ENCODE assay signal across 21 cellular contexts in the genomic region with DNA sequence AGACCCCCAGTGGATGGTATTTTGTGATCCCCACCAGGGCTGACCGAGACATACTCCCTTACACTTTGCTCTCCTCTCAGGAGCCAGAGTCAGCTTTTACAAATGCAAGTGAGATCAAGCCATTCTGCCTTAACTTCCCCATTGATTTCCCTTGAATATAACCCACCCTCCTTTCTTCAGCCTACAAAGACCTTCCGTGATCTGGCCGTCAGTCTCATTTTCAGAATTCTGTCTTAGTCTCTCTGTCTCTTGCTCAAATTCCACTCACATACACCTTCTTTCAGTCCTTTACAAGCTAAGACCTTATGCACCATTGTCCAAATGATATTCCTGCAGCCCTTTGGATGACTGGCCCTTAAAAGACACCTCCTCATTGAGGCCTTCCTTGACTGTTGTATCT. TPM values are rescaled to one million over a fixed set of nuclear protein-coding genes. Genes with fewer than 3 reads are reported as not detected.
DNase-seq lines count a peak whose midpoint lies in the region; ATAC-seq, FAIRE-seq and TF ChIP-seq lines count a peak whose summit lies in the region.
"Had no signal": no experiment of that assay in that cellular context is flagged by ENCODE, and none has a peak within 500 bp of the region (broad histone marks: within the 10 kb centered on the region; RNA-seq: fewer than 3 reads in every experiment).

No MANE protein-coding gene starts in this region.

- H4K5ac ChIP-seq in H1 (ENCODE audit: insufficient read length, low read depth, low read length), result no peak overlapping the region

- TF ChIP-seq EP300 in SK-N-SH (IDR thresholded peaks at IDR 0.05; ENCODE audit: borderline replicate concordance in 1 of 2, low read depth in 1 of 2, low read length in 1 of 2), result no peak
- no peak for TF ChIP-seq EP300 in H1 (IDR thresholded peaks at IDR 0.05; ENCODE audit: borderline replicate concordance in 1 of 2, low read depth in 2 of 2, low read length in 2 of 2)

- TF ChIP-seq POLR2A in heart left ventricle (IDR thresholded peaks at IDR 0.05) (no peak), H1 (IDR thresholded peaks at IDR 0.05; ENCODE audit: control extremely low read depth in 1 of 2, low read depth in 2 of 2, low read length in 2 of 2) (no peak)

- H3K27me3 ChIP-seq in SK-N-SH (ENCODE audit: insufficient read depth) (no peaks in the 10 kb centered on the region), heart left ventricle (no peaks in the 10 kb centered on the region), H1 (replicated peaks in 1 of 4; ENCODE audit: control insufficient read depth in 3 of 4, extremely low read depth in 1 of 4, insufficient read depth in 3 of 4, low read length in 3 of 4) (no peaks in the 10 kb centered on the region)
- H3K27me3 ChIP-seq: BLaER1 treated with 17β-estradiol and CSF1 and Interleukin-3, amounts not matched to agents 10 nM and 100 nM had no signal

- H3K18ac ChIP-seq in H1 (ENCODE audit: extremely low read depth, low read length), result no peak overlapping the region

- DNase-seq in SK-N-SH, result no peak
- peak; percentile 17 for DNase-seq in cardiac septum (ENCODE audit: low spot score)
- DNase-seq in heart left ventricle, result no peak
- no peak for DNase-seq in H1 (ENCODE audit: low read depth in 1 of 2, low spot score in 2 of 2)
- no peak for DNase-seq in left lobe of liver (ENCODE audit: low spot score)
- DNase-seq: AML-193; Caco-2; Calu3; CD4-positive, alpha-beta T cell; CD8-positive, alpha-beta T cell; DMS79 treated with DMSO at 0.1 percent for 48 hours; GF-D8 had no signal

- no peak overlapping the region for H2AFZ ChIP-seq in SK-N-SH (ENCODE audit: low read depth)
- no peak overlapping the region for H2AFZ ChIP-seq in H1 (ENCODE audit: low read length)

- intact Hi-C loops in cardiac septum (cut with DNase I), result no loop called here
- intact Hi-C loops in heart left ventricle (cut with DNase I), result no loop called here

- H3K4me2 ChIP-seq in SK-N-SH (no peak overlapping the region), H1 (ENCODE audit: insufficient read depth in 1 of 2, low read depth in 2 of 2, low read length in 2 of 2) (no peak overlapping the region)
- H3K4me2 ChIP-seq: A549; BLaER1 treated with 17β-estradiol and CSF1 and Interleukin-3, amounts not matched to agents 10 nM and 100 nM had no signal

- H3F3A ChIP-seq in SK-N-SH (replicated peaks; ENCODE audit: insufficient read depth), result no peaks in the 10 kb centered on the region

- H3K4me1 ChIP-seq in SK-N-SH (ENCODE audit: control insufficient read depth in 1 of 2, insufficient read depth in 2 of 2, low read depth in 1 of 2, low read length in 1 of 2) (peaks cover 0 to 2% of the 10 kb centered on the region in 2 experiments; a peak in 1 of 4 replicates), heart left ventricle (no peaks in the 10 kb centered on the region), H1 (replicated peaks in 1 of 4; ENCODE audit: control insufficient read depth in 3 of 4, insufficient read depth in 4 of 4, low read length in 3 of 4) (peaks cover 0 to 2% (median under 1%) of the 10 kb centered on the region in 4 experiments; a peak in 1 of 7 replicates)
- H3K4me1 ChIP-seq: A549; BLaER1 treated with 17β-estradiol and CSF1 and Interleukin-3, amounts not matched to agents 10 nM and 100 nM; Caco-2 had no signal

- H4K91ac ChIP-seq in H1 (replicated peaks; ENCODE audit: insufficient read length, low read length), result no peak overlapping the region

- no peak overlapping the region for H2BK20ac ChIP-seq in H1 (ENCODE audit: low read length)

- H2BK120ac ChIP-seq in H1 (replicated peaks; ENCODE audit: low read depth, low read length), result no peak overlapping the region

- ATAC-seq in SK-N-SH treated with all-trans-retinoic acid at 6 μM for 48 hours (no peak), heart left ventricle (no peak), left lobe of liver (no peak)
- ATAC-seq: A549; CD8-positive, alpha-beta T cell had no signal

- H4K8ac ChIP-seq in H1 (ENCODE audit: extremely low read depth, insufficient read depth, low read length), result no peak overlapping the region

- H3K4ac ChIP-seq in H1 (replicated peaks; ENCODE audit: insufficient read length, low read depth, low read length), result no peak overlapping the region

- H2BK15ac ChIP-seq in H1 (ENCODE audit: low read length), result peak overlapping the region; percentile 3; the same call in 1 of the 2 replicates

- TF ChIP-seq CTCF in SK-N-SH (IDR thresholded peaks at IDR 0.05) (no peak), heart left ventricle (IDR thresholded peaks at IDR 0.05) (no peak), H1 (IDR thresholded peaks at IDR 0.05; ENCODE audit: control extremely low read depth in 1 of 3, insufficient read depth in 1 of 3, low read depth in 1 of 3, low read length in 3 of 3) (no peak)

- no peak overlapping the region for H2BK12ac ChIP-seq in H1 (ENCODE audit: low read depth, low read length)

- H3K27ac ChIP-seq in SK-N-SH (ENCODE audit: low read depth in 2 of 2, low read length in 1 of 2) (no peak overlapping the region), heart left ventricle (no peak overlapping the region), H1 (ENCODE audit: low read depth, low read length) (no peak overlapping the region)
- H3K27ac ChIP-seq: 22Rv1; A549; BLaER1 treated with 17β-estradiol and CSF1 and Interleukin-3, amounts not matched to agents 10 nM and 100 nM; C4-2B had no signal

- H4K20me1 ChIP-seq in SK-N-SH (ENCODE audit: insufficient read depth), result no peaks in the 10 kb centered on the region
- H4K20me1 ChIP-seq in H1 (replicated peaks in 1 of 2; ENCODE audit: control insufficient read depth in 1 of 2, insufficient read depth in 2 of 2, low read length in 2 of 2), result no peaks in the 10 kb centered on the region
- H4K20me1 ChIP-seq: BLaER1 treated with 17β-estradiol and CSF1 and Interleukin-3, amounts not matched to agents 10 nM and 100 nM had no signal

- H3K23ac ChIP-seq in H1 (ENCODE audit: insufficient read length), result no peak overlapping the region

- TF ChIP-seq RAD21 in SK-N-SH (IDR thresholded peaks at IDR 0.05; ENCODE audit: low read length) (no peak), H1 (IDR thresholded peaks at IDR 0.05 in 1 of 2, conservative IDR thresholded peaks at IDR 0.05 in 1 of 2; ENCODE audit: low read depth in 2 of 2, low read length in 2 of 2) (no peak)

- H2BK5ac ChIP-seq in H1 (ENCODE audit: low read depth, low read length), result no peak overlapping the region

- H3K36me3 ChIP-seq in SK-N-SH (replicated peaks in 1 of 2; ENCODE audit: control insufficient read depth in 1 of 2, insufficient read depth in 2 of 2, low read length in 1 of 2), result no peaks in the 10 kb centered on the region
- H3K36me3 ChIP-seq in heart left ventricle, result no peaks in the 10 kb centered on the region
- no peaks in the 10 kb centered on the region for H3K36me3 ChIP-seq in H1 (ENCODE audit: control insufficient read depth in 2 of 4, insufficient read depth in 4 of 4, low read length in 3 of 4)
- H3K36me3 ChIP-seq: BLaER1 treated with 17β-estradiol and CSF1 and Interleukin-3, amounts not matched to agents 10 nM and 100 nM had no signal

- H3K79me1 ChIP-seq in H1 (ENCODE audit: low read depth, low read length), result no peaks in the 10 kb centered on the region

- H3K79me2 ChIP-seq in SK-N-SH (ENCODE audit: insufficient read depth) (no peaks in the 10 kb centered on the region), H1 (ENCODE audit: control insufficient read depth in 1 of 2, insufficient read depth in 2 of 2, low read length in 2 of 2) (no peaks in the 10 kb centered on the region)

- no peak overlapping the region for H3K56ac ChIP-seq in H1 (replicated peaks; ENCODE audit: insufficient read length, low read depth, low read length)

- CTCF ChIA-PET in SK-N-SH (lab: Yijun Ruan, JAX) (no interaction called here), H1 (lab: Charles Lee; ENCODE audit: partially characterized antibody) (interaction anchor here (0.6 to 1.2 kb wide), 2 partner anchors 10 to 60 kb away, joined by 3 to 5 read pairs; no protein-coding TSS in a partner anchor)

- H2AK5ac ChIP-seq in H1 (ENCODE audit: low read depth, low read length), result no peak overlapping the region

- no peak overlapping the region for H3K4me3 ChIP-seq in SK-N-SH (ENCODE audit: low read depth in 2 of 2, low read length in 1 of 2)
- H3K4me3 ChIP-seq in heart left ventricle, result no peak overlapping the region
- H3K4me3 ChIP-seq in H1 (ENCODE audit: extremely low read depth in 1 of 4, insufficient read depth in 2 of 4, low read depth in 3 of 4, low read length in 4 of 4), result no peak overlapping the region
- H3K4me3 ChIP-seq: A549; BLaER1 treated with 17β-estradiol and CSF1 and Interleukin-3, amounts not matched to agents 10 nM and 100 nM had no signal

- no peaks in the 10 kb centered on the region for H3K9me2 ChIP-seq in SK-N-SH

- no peaks in the 10 kb centered on the region; the same call in 1 of the 2 replicates for H3K23me2 ChIP-seq in H1 (ENCODE audit: low read depth, low read length)

- H3K9me3 ChIP-seq in SK-N-SH, result no peaks in the 10 kb centered on the region
- no peaks in the 10 kb centered on the region for H3K9me3 ChIP-seq in heart left ventricle
- no peaks in the 10 kb centered on the region for H3K9me3 ChIP-seq in H1 (ENCODE audit: insufficient read depth in 2 of 2, low read depth in 1 of 2, low read length in 1 of 2)
- H3K9me3 ChIP-seq: A549; BLaER1 treated with 17β-estradiol and CSF1 and Interleukin-3, amounts not matched to agents 10 nM and 100 nM; Caco-2 had no signal

- no peak overlapping the region for H3K14ac ChIP-seq in H1 (ENCODE audit: insufficient read length)

- H3K9ac ChIP-seq in SK-N-SH (no peak overlapping the region), H1 (replicated peaks in 1 of 4; ENCODE audit: extremely low read depth in 1 of 4, low read depth in 3 of 4, low read length in 3 of 4) (no peak overlapping the region)
- H3K9ac ChIP-seq: BLaER1 treated with 17β-estradiol and CSF1 and Interleukin-3, amounts not matched to agents 10 nM and 100 nM had no signal

- POLR2A ChIA-PET in SK-N-SH (lab: Yijun Ruan, JAX) (no interaction called here), H1 (lab: Charles Lee; ENCODE audit: partially characterized antibody) (no interaction called here)

- WGBS in SK-N-SH (ENCODE audit: low lambda C conversion rate), result 88% methylated on average over 3 of the region's 3 CpGs
- WGBS in heart left ventricle, 4 donors, result 95 to 99% (median 97%) methylated on average over 3 of the region's 3 CpGs
- WGBS in H1 (ENCODE audit: extremely low coverage in 1 of 2, insufficient coverage in 1 of 2, insufficient read length in 1 of 2, insufficient replicate concordance in 2 of 2, low coverage in 1 of 2, low lambda C conversion rate in 2 of 2, missing lambda C conversion rate in 1 of 2), 2 experiments, result 90% methylated on average over 3 of the region's 3 CpGs; no CpG with 5 or more reads in 1 of the 2 experiments

- no peak for FAIRE-seq in H1 (lab: Jason Lieb, UNC)
- FAIRE-seq: A549, D721Med, G401.6, GM12891, GM19239 had no signal

RNA-seq across cellular contexts. Expression of gene ELK3, which starts 39.0 kb away (rescaled TPM):
- polyA plus RNA-seq in SK-N-SH (2012; rRNA removed) (33.1 and 33.8 TPM in 2 replicates), heart left ventricle (10 to 100 TPM in 1 of 2 donors, 1 to 10 TPM in 1; 5.7 to 20.7 TPM), H1 (2011; rRNA removed) (3.5 and 4.4 TPM in 2 replicates)
- 41.2 and 43.2 TPM in 2 replicates for polyA plus RNA-seq in SK-N-SH (2012; cell fraction: cytosol; rRNA removed)
- polyA plus RNA-seq in SK-N-SH (2012; cell fraction: nucleus; rRNA removed), result 11.3 and 16.9 TPM in 2 replicates
- total RNA-seq in cardiac septum (18.6 TPM), heart left ventricle (10 to 100 TPM; 14.3 to 42.3 (median 18.6) TPM), left lobe of liver (6.6 TPM)
- total RNA-seq in H1 (2021; fragmentation: NEBNext Ultra II Directional; extraction: Animal tissue kit (Norgen Biotek cat#: 25700)), result 13.3 and 14.3 TPM in 2 replicates
- polyA plus RNA-seq in H1 (2011; cell fraction: cytosol; rRNA removed), result 3.7 TPM
- polyA plus RNA-seq in H1 (2011; cell fraction: nucleus; rRNA removed), result 29.8 TPM
- 5.1 to 7.2 TPM (median 6.9 TPM) in 4 replicates for polyA plus RNA-seq in H1 (2012, experiment 1 of 2)
- polyA plus RNA-seq in H1 (2012, experiment 2 of 2), result 0.77 TPM
- polyA plus RNA-seq in H1 (2013, experiment 1 of 2), result 20.7 TPM
- polyA plus RNA-seq in H1 (2013, experiment 2 of 2), result 19.2 TPM
- 8.6 and 9.1 TPM in 2 replicates for polyA minus RNA-seq in H1 (2011; rRNA and poly(A)+ RNA removed)
- 6.9 TPM for polyA minus RNA-seq in H1 (2011; cell fraction: cytosol; rRNA and poly(A)+ RNA removed)
- polyA minus RNA-seq in H1 (2011; cell fraction: nucleus; rRNA and poly(A)+ RNA removed), result 15.2 TPM
